Comparison of ENCODE assay signal across 8 cellular contexts in genomic region chr15:90870354-90871096, GRCh38. TPM values are rescaled to one million over a fixed set of nuclear protein-coding genes. Genes with fewer than 3 reads are reported as not detected.
DNase-seq lines count a peak whose midpoint lies in the region; ATAC-seq and TF ChIP-seq lines count a peak whose summit lies in the region.

No MANE protein-coding gene starts in this region.

- TF ChIP-seq CTCF in A673 (conservative IDR thresholded peaks at IDR 0.05; ENCODE audit: low read depth, low read length): no peak
- TF ChIP-seq CTCF in HL-60 (IDR thresholded peaks at IDR 0.05; ENCODE audit: insufficient read depth, low read length): no peak

- H3K9me3 Mint-ChIP-seq in activated naive CD8-positive, alpha-beta T cell treated with anti-CD3 and anti-CD28 coated beads, Interleukin-2, amount 10 ng/mL, durations not matched to agents 7 days and 5 days: no peaks in the 10 kb centered on the region
- no peaks in the 10 kb centered on the region for H3K9me3 Mint-ChIP-seq in stimulated activated memory B cell treated with anti-CD40 and anti-IgM and Interleukin-4, amounts not matched to agents 10 μg/mL and 1 μg/mL and 100 μg/mL, for 72 hours

- ATAC-seq in activated naive CD8-positive, alpha-beta T cell treated with anti-CD3 and anti-CD28 coated beads, Interleukin-2, amount 10 ng/mL, durations not matched to agents 7 days and 5 days (ENCODE audit: low read depth): peak; percentile 28
- peak; percentile 24 for ATAC-seq in stimulated activated memory B cell treated with anti-CD40 and anti-IgM and Interleukin-4, amounts not matched to agents 10 μg/mL and 1 μg/mL and 100 μg/mL, for 72 hours

- no peaks in the 10 kb centered on the region for H3K9me3 ChIP-seq in A673 (ENCODE audit: low read depth, low read length, poor library complexity, severe bottlenecking)
- no peaks in the 10 kb centered on the region for H3K9me3 ChIP-seq in iPS-15b (ENCODE audit: control insufficient read depth, insufficient read depth, low read length)

- H3K4me3 Mint-ChIP-seq in activated naive CD8-positive, alpha-beta T cell treated with anti-CD3 and anti-CD28 coated beads, Interleukin-2, amount 10 ng/mL, durations not matched to agents 7 days and 5 days: peak overlapping the region; percentile 91
- peak overlapping the region; percentile 86 for H3K4me3 Mint-ChIP-seq in stimulated activated memory B cell treated with anti-CD40 and anti-IgM and Interleukin-4, amounts not matched to agents 10 μg/mL and 1 μg/mL and 100 μg/mL, for 72 hours

- H3K27ac ChIP-seq in A673 (ENCODE audit: low read depth, low read length, poor library complexity, severe bottlenecking) (peak overlapping the region; percentile 90), HL-60 (replicated peaks) (peak overlapping the region; percentile 85)

- H3K27me3 Mint-ChIP-seq in activated naive CD8-positive, alpha-beta T cell treated with anti-CD3 and anti-CD28 coated beads, Interleukin-2, amount 10 ng/mL, durations not matched to agents 7 days and 5 days: no peaks in the 10 kb centered on the region
- H3K27me3 Mint-ChIP-seq in stimulated activated memory B cell treated with anti-CD40 and anti-IgM and Interleukin-4, amounts not matched to agents 10 μg/mL and 1 μg/mL and 100 μg/mL, for 72 hours: no peaks in the 10 kb centered on the region

- H3K9ac ChIP-seq in iPS-15b (ENCODE audit: low read depth, low read length): no peak overlapping the region

- peak; percentile 63 for DNase-seq in A673 (ENCODE audit: low spot score)
- no peak for DNase-seq in HL-60 (ENCODE audit: low read depth in 1 of 2, low spot score in 1 of 2)
- DNase-seq in activated naive CD8-positive, alpha-beta T cell treated with anti-CD3 and anti-CD28 coated beads, Interleukin-2, amount 10 ng/mL, durations not matched to agents 7 days and 5 days: no peak
- no peak for DNase-seq in activated CD4-positive, CD25-positive, alpha-beta regulatory T cell (lab: John Stamatoyannopoulos, UW)
- no peak for DNase-seq in epidermal melanocyte (ENCODE audit: insufficient read length, low spot score)
- DNase-seq in NCI-H2196 (lab: John Stamatoyannopoulos, UW; ENCODE audit: unreplicated experiment): no peak

- H3K27ac Mint-ChIP-seq in activated naive CD8-positive, alpha-beta T cell treated with anti-CD3 and anti-CD28 coated beads, Interleukin-2, amount 10 ng/mL, durations not matched to agents 7 days and 5 days: peak overlapping the region; percentile 92
- H3K27ac Mint-ChIP-seq in stimulated activated memory B cell treated with anti-CD40 and anti-IgM and Interleukin-4, amounts not matched to agents 10 μg/mL and 1 μg/mL and 100 μg/mL, for 72 hours: peak overlapping the region; percentile 82

- CTCF ChIA-PET in A673 (lab: Charles Lee): interaction anchor here (0.6 to 1.1 kb wide), 2 partner anchors 61 to 1134 kb away, joined by 3 to 4 read pairs; no protein-coding TSS in a partner anchor

- intact Hi-C loops in A673 (cut with micrococcal nuclease; ENCODE audit: unreplicated experiment): loop anchor here (2.0 to 5.0 kb wide), 2 partner anchors 32 to 208 kb away; no protein-coding TSS in a partner anchor

- H3K4me1 Mint-ChIP-seq in activated naive CD8-positive, alpha-beta T cell treated with anti-CD3 and anti-CD28 coated beads, Interleukin-2, amount 10 ng/mL, durations not matched to agents 7 days and 5 days: peaks cover 45% of the 10 kb centered on the region
- peaks cover 65% of the 10 kb centered on the region for H3K4me1 Mint-ChIP-seq in stimulated activated memory B cell treated with anti-CD40 and anti-IgM and Interleukin-4, amounts not matched to agents 10 μg/mL and 1 μg/mL and 100 μg/mL, for 72 hours

- H3K4me1 ChIP-seq in A673 (ENCODE audit: insufficient read depth, low read length, poor library complexity, severe bottlenecking) (peaks cover 45% of the 10 kb centered on the region), iPS-15b (ENCODE audit: control insufficient read depth, insufficient read depth, low read length) (peaks cover 39% of the 10 kb centered on the region)

- H3K27me3 ChIP-seq in A673 (replicated peaks; ENCODE audit: insufficient read depth, low read depth, low read length, poor library complexity) (no peaks in the 10 kb centered on the region), HL-60 (ENCODE audit: insufficient read depth, poor library complexity, severe bottlenecking) (no peaks in the 10 kb centered on the region), iPS-15b (ENCODE audit: control insufficient read depth, insufficient read depth, low read length) (no peaks in the 10 kb centered on the region)

- peak overlapping the region; percentile 86 for H3K4me3 ChIP-seq in A673 (ENCODE audit: low read depth, low read length, poor library complexity, severe bottlenecking)
- peak overlapping the region; percentile 69 for H3K4me3 ChIP-seq in HL-60 (replicated peaks; ENCODE audit: insufficient read depth, low read length)
- H3K4me3 ChIP-seq in iPS-15b (ENCODE audit: low read depth, low read length): peak overlapping the region; percentile 67

- peaks cover 4% of the 10 kb centered on the region for H3K36me3 Mint-ChIP-seq in activated naive CD8-positive, alpha-beta T cell treated with anti-CD3 and anti-CD28 coated beads, Interleukin-2, amount 10 ng/mL, durations not matched to agents 7 days and 5 days
- H3K36me3 Mint-ChIP-seq in stimulated activated memory B cell treated with anti-CD40 and anti-IgM and Interleukin-4, amounts not matched to agents 10 μg/mL and 1 μg/mL and 100 μg/mL, for 72 hours: no peaks in the 10 kb centered on the region

- POLR2A ChIA-PET in A673 (lab: Charles Lee; ENCODE audit: low non-redundant PET): no interaction called here
- POLR2A ChIA-PET in activated naive CD8-positive, alpha-beta T cell treated with anti-CD3 and anti-CD28 coated beads, Interleukin-2, amount 10 ng/mL, durations not matched to agents 7 days and 5 days (lab: Charles Lee): interaction anchor here (0.7 to 2.1 kb wide), 9 partner anchors 12 to 153 kb away, joined by 3 to 17 read pairs (median 6); partner anchors contain the start of genes BLM, FES and MAN2A2

- BruUV-seq in A673 (replicated peaks; lab: Mats Ljungman, UMichigan): TSS peak; percentile 65

- H3K36me3 ChIP-seq in A673 (ENCODE audit: insufficient read depth, low read length, poor library complexity, severe bottlenecking) (no peaks in the 10 kb centered on the region), iPS-15b (ENCODE audit: control insufficient read depth, insufficient read depth, low read length) (no peaks in the 10 kb centered on the region)

RNA-seq across cellular contexts. Expression of gene FURIN, which starts 2.1 kb away (rescaled TPM):
- 59.0 and 63.4 TPM in 2 replicates for total RNA-seq in A673 (2021)
- 10 to 100 TPM; 62.2 to 63.5 TPM for total RNA-seq in activated naive CD8-positive, alpha-beta T cell treated with anti-CD3 and anti-CD28 coated beads, Interleukin-2, amount 10 ng/mL, durations not matched to agents 7 days and 5 days

RNA-seq across cellular contexts. Expression of gene FES, which starts 13.8 kb away (rescaled TPM):
- 1.3 and 3.8 TPM in 2 replicates for total RNA-seq in A673 (2021)
- 1 to 10 TPM; 6.2 to 7.5 TPM for total RNA-seq in activated naive CD8-positive, alpha-beta T cell treated with anti-CD3 and anti-CD28 coated beads, Interleukin-2, amount 10 ng/mL, durations not matched to agents 7 days and 5 days

RNA-seq across cellular contexts. Expression of gene MAN2A2, which starts 32.6 kb away (rescaled TPM):
- total RNA-seq in A673 (2021): 75.7 and 91.3 TPM in 2 replicates
- 100 to 1,000 TPM; 108 to 111 TPM for total RNA-seq in activated naive CD8-positive, alpha-beta T cell treated with anti-CD3 and anti-CD28 coated beads, Interleukin-2, amount 10 ng/mL, durations not matched to agents 7 days and 5 days
